In the genomic region with DNA sequence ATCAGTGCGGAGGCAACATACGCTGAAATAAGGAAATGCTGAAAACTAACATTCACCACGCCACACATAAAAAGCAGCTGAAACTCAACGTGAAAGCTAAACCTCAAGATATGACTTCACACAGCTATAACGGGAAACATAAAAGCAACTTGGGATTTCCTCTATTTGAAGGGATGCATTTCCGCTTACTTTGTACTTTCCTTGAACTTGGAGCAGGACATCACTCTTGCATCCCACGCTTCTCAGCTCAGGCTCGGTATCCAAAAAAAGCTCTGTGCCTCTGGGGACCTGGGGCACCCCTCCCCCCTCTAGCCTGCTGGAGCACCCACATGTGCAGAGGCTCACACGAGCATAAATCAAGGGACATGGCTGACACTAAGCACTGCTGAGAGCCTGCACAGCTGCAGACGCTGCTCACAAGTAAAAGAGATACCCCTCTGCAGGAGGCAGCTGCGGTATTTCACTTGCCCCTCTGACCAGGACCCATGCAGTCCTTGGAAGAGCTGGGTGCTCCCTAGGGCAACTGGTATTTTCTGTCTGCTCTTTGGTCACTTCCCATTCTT, we compare ENCODE assay signal across 8 cellular contexts.
DNase-seq lines count a peak whose midpoint lies in the region; ATAC-seq and TF ChIP-seq lines count a peak whose summit lies in the region.

No MANE protein-coding gene starts in this region.

- TF ChIP-seq CTCF in GM06990 (IDR thresholded peaks at IDR 0.05; ENCODE audit: insufficient read depth, low read length, poor library complexity, severe bottlenecking) (no peak), astrocyte of the spinal cord (IDR thresholded peaks at IDR 0.05; ENCODE audit: low read depth, low read length) (no peak), nephron progenitor cell (IDR thresholded peaks at IDR 0.05) (no peak)

- no peaks in the 10 kb centered on the region for H3K27me3 ChIP-seq in GM06990 (replicated peaks; ENCODE audit: control insufficient read depth, insufficient read depth, low read length)

- ATAC-seq in GM19463 (IDR thresholded peaks at IDR 0.05; ENCODE audit: unreplicated experiment) (peak; percentile 85), HG03442 (IDR thresholded peaks at IDR 0.05; ENCODE audit: unreplicated experiment) (peak; percentile 75)

- H3K9me3 Mint-ChIP-seq in nephron progenitor cell = no peaks in the 10 kb centered on the region

- H3K27ac Mint-ChIP-seq in nephron progenitor cell = peak overlapping the region; percentile 19

- H3K36me3 Mint-ChIP-seq in nephron progenitor cell (ENCODE audit: low read depth) = peaks cover 15% of the 10 kb centered on the region

- peaks cover 56% of the 10 kb centered on the region for H3K4me1 Mint-ChIP-seq in nephron progenitor cell

- H3K36me3 ChIP-seq in GM06990 (ENCODE audit: control insufficient read depth, insufficient read depth, low read length) = no peaks in the 10 kb centered on the region

- H3K4me3 ChIP-seq in GM06990 (replicated peaks; ENCODE audit: low read depth, low read length) (peak overlapping the region; percentile 32; the same call in 1 of the 2 replicates), astrocyte of the spinal cord (ENCODE audit: low read depth, low read length) (no peak overlapping the region)

- in situ Hi-C loops in astrocyte of the spinal cord (cut with HindIII; ENCODE audit: low sequenced_read_pairs) = no loop called here

- peak overlapping the region; percentile 70 for H3K4me3 Mint-ChIP-seq in nephron progenitor cell

- peaks cover 4% of the 10 kb centered on the region for H3K27me3 Mint-ChIP-seq in nephron progenitor cell (ENCODE audit: low read depth, poor library complexity)

- DNase-seq in GM06990 (ENCODE audit: extremely low read depth, insufficient read length) = peak; percentile 83
- peak; percentile 76 for DNase-seq in astrocyte of the spinal cord (ENCODE audit: low read depth, low spot score)
- DNase-seq in nephron progenitor cell = peak; percentile 61
- no peak for DNase-seq in putamen (ENCODE audit: low spot score)
- no peak for DNase-seq in NCI-H1105 (lab: John Stamatoyannopoulos, UW)
- no peak for DNase-seq in OCI-M1 (lab: John Stamatoyannopoulos, UW)

Comparison
In these comparisons a context has a peak if more than half of its experiments do, and no peak if none do; other contexts are left out.
1. DNase-seq: peak in GM06990 (single experiment), astrocyte of the spinal cord (single experiment) and nephron progenitor cell (single experiment); none in putamen (single experiment), NCI-H1105 (single experiment) and OCI-M1 (single experiment).